14 cellular contexts compared by ENCODE assay signal in the genomic region with DNA sequence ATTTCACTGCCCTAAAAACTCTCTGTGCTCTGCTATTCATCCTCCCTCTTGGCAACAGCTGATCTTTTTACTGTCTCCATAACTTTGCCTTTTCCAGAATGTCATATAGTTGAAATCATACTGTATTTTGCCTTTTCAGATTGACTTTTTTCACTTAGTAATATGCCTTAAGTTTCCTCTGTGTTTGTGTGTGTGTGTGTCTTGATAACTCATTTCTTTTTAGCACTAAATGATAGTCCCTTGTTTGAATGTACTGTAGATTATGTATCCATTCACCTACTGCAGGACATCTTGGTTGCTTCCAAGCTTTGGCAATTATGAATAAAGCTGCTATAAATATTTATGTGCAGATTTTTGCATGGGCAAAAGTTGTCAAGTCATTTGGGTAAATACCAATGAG.
"Had no signal": no experiment of that assay in that cellular context is flagged by ENCODE, and none has a peak within 500 bp of the region (broad histone marks: within the 10 kb centered on the region; RNA-seq: fewer than 3 reads in every experiment).

No MANE protein-coding gene starts in this region.

- H3K36me3 ChIP-seq: adrenal gland, breast epithelium, gastroesophageal sphincter, prostate gland, right atrium auricular region, thoracic aorta, upper lobe of left lung had no signal

- H3K27me3 ChIP-seq: adrenal gland, breast epithelium, gastroesophageal sphincter, right atrium auricular region, upper lobe of left lung had no signal

- H3K4me3 ChIP-seq: adrenal gland, breast epithelium, coronary artery, gastroesophageal sphincter, prostate gland, right atrium auricular region, thoracic aorta, upper lobe of left lung had no signal

- ATAC-seq: esophagus mucosa, gastroesophageal sphincter, left ventricle myocardium superior, SK-N-SH treated with all-trans-retinoic acid at 6 μM for 48 hours had no signal

- H3K27ac Mint-ChIP-seq: activated T-helper 1 cell treated with anti-CD3 and anti-CD28 coated beads, Interleukin-12 subunit alpha, Interleukin-12 subunit beta, Interleukin-2, Interleukin-4 antibody, amounts not matched to agents 30 ng/mL and 10 ng/mL and 1 ng/mL, durations not matched to agents 14 hours and 24 hours and 36 hours had no signal

- H3K4me3 Mint-ChIP-seq: activated T-helper 1 cell treated with anti-CD3 and anti-CD28 coated beads, Interleukin-12 subunit alpha, Interleukin-12 subunit beta, Interleukin-2, Interleukin-4 antibody, amounts not matched to agents 30 ng/mL and 10 ng/mL and 1 ng/mL, durations not matched to agents 14 hours and 24 hours and 36 hours had no signal

- H3K27ac ChIP-seq: adrenal gland, breast epithelium, coronary artery, gastroesophageal sphincter, prostate gland, right atrium auricular region, thoracic aorta, upper lobe of left lung had no signal

- DNase-seq: adrenal gland; left ventricle myocardium superior; stimulated activated CD4-positive, alpha-beta T cell treated with anti-CD3 and anti-CD28 coated beads, Interleukin-2, amount 100 ng/mL, for 24 hours; T1000; upper lobe of left lung had no signal

- H3K4me1 ChIP-seq: adrenal gland, breast epithelium, gastroesophageal sphincter, prostate gland, right atrium auricular region, upper lobe of left lung had no signal

- H3K9me3 ChIP-seq: adrenal gland, prostate gland had no signal
